8 cellular contexts compared by ENCODE assay signal in genomic region chr18:35122586-35123224, GRCh38.
DNase-seq lines count a peak whose midpoint lies in the region; ATAC-seq, FAIRE-seq and TF ChIP-seq lines count a peak whose summit lies in the region.

No MANE protein-coding gene starts in this region.

- no peak overlapping the region for H3K9ac ChIP-seq in HepG2 (ENCODE audit: insufficient read depth, low read depth, low read length)

- no peak overlapping the region for H2AFZ ChIP-seq in HepG2 (ENCODE audit: low read length)

- TF ChIP-seq RAD21 in HepG2 (CRISPR knock-in tag; IDR thresholded peaks at IDR 0.05): no peak

- H3K4me1 Mint-ChIP-seq in activated T-cell treated with anti-CD3 and anti-CD28 coated beads, Interleukin-2, amount 50 U/mL, for 4 hours (ENCODE audit: low read depth): peaks cover 36% of the 10 kb centered on the region

- POLR2A ChIA-PET in HepG2 (lab: Yijun Ruan, JAX): no interaction called here

- no peaks in the 10 kb centered on the region for H3K27me3 Mint-ChIP-seq in activated T-cell treated with anti-CD3 and anti-CD28 coated beads, Interleukin-2, amount 50 U/mL, for 4 hours (ENCODE audit: low read depth)

- no peaks in the 10 kb centered on the region for H3K79me2 ChIP-seq in HepG2 (ENCODE audit: insufficient read depth, low read length)

- TF ChIP-seq POLR2A in tibial nerve (IDR thresholded peaks at IDR 0.05) (no peak), HepG2 (IDR thresholded peaks at IDR 0.05; ENCODE audit: insufficient read depth in 1 of 2, low read depth in 2 of 2, low read length in 2 of 2) (no peak)

- H3K36me3 Mint-ChIP-seq in activated T-cell treated with anti-CD3 and anti-CD28 coated beads, Interleukin-2, amount 50 U/mL, for 4 hours (ENCODE audit: insufficient read depth): peaks cover 28% of the 10 kb centered on the region

- in situ Hi-C loops in HepG2 (cut with HindIII; ENCODE audit: extremely low pct_ligation_motif_present, low pct_unique_long_range_greater_than_20kb): no loop called here

- CTCF ChIA-PET in HepG2 (lab: Yijun Ruan, JAX; ENCODE audit: low intra/inter-chr PET ratio, low total read pairs): no interaction called here

- H3K4me3 ChIP-seq in mucosa of descending colon (no peak overlapping the region), tibial nerve (no peak overlapping the region), HepG2 (replicated peaks in 1 of 3; ENCODE audit: insufficient read depth in 1 of 3, low read depth in 2 of 3, low read length in 3 of 3) (no peak overlapping the region)

- intact Hi-C loops in mucosa of descending colon (cut with DNase I, micrococcal nuclease) (no loop called here), HepG2 (cut with micrococcal nuclease; ENCODE audit: unreplicated experiment) (no loop called here)

- peak; percentile 8 for DNase-seq in NCI-H82 (lab: John Stamatoyannopoulos, UW)
- no peak for DNase-seq in NCI-H82 treated with DMSO at 0.1 percent for 48 hours (lab: John Stamatoyannopoulos, UW; ENCODE audit: unreplicated experiment)
- DNase-seq in activated T-cell treated with anti-CD3 and anti-CD28 coated beads, Interleukin-2, amount 50 U/mL, for 4 hours: no peak
- no peak for DNase-seq in mucosa of descending colon
- DNase-seq in amniotic stem cell (lab: John Stamatoyannopoulos, UW): no peak
- no peak for DNase-seq in tibial nerve (ENCODE audit: low spot score in 2 of 2)
- no peak for DNase-seq in HepG2 (ENCODE audit: low spot score)

- TF ChIP-seq CTCF in mucosa of descending colon (IDR thresholded peaks at IDR 0.05): no peak
- peak in 2 of 5 experiments; percentile 18 to 20 for TF ChIP-seq CTCF in tibial nerve (IDR thresholded peaks at IDR 0.05)
- no peak for TF ChIP-seq CTCF in HepG2 (CRISPR knock-in tag; IDR thresholded peaks at IDR 0.05)

- ATAC-seq in HG02798 (IDR thresholded peaks at IDR 0.05; ENCODE audit: poor library complexity, unreplicated experiment): peak; percentile 84
- peak; percentile 63 to 84 for ATAC-seq in activated T-cell treated with anti-CD3 and anti-CD28 coated beads, Interleukin-2, amount 50 U/mL, for 4 hours
- peak; percentile 12 for ATAC-seq in mucosa of descending colon
- no peak for ATAC-seq in HepG2

- H3K27ac ChIP-seq in tibial nerve: no peak overlapping the region
- no peak overlapping the region for H3K27ac ChIP-seq in HepG2 (ENCODE audit: extremely low read length, insufficient read depth, low read length)

- no peak for TF ChIP-seq EP300 in tibial nerve (IDR thresholded peaks at IDR 0.05)
- no peak for TF ChIP-seq EP300 in HepG2 (IDR thresholded peaks at IDR 0.05; ENCODE audit: low read depth in 2 of 2, low read length in 2 of 2)
- no peak for TF ChIP-seq EP300 in HepG2 (CRISPR knock-in tag; IDR thresholded peaks at IDR 0.05; ENCODE audit: borderline replicate concordance)

- no peak overlapping the region for H3K4me3 Mint-ChIP-seq in activated T-cell treated with anti-CD3 and anti-CD28 coated beads, Interleukin-2, amount 50 U/mL, for 4 hours

- no peaks in the 10 kb centered on the region for H3K27me3 ChIP-seq in tibial nerve
- H3K27me3 ChIP-seq in HepG2 (ENCODE audit: control insufficient read depth in 1 of 2, insufficient read depth in 2 of 2, low read length in 2 of 2): no peaks in the 10 kb centered on the region

- H3K9me3 ChIP-seq in mucosa of descending colon: no peaks in the 10 kb centered on the region
- H3K9me3 ChIP-seq in tibial nerve: no peaks in the 10 kb centered on the region
- no peaks in the 10 kb centered on the region for H3K9me3 ChIP-seq in HepG2 (ENCODE audit: low read length)

- no TSS peak for BruUV-seq in HepG2 (replicated peaks; lab: Mats Ljungman, UMichigan)

- no peak overlapping the region for H3K4me2 ChIP-seq in HepG2 (ENCODE audit: low read depth, low read length)

- 63 to 68% methylated on average over 15 of the region's 15 CpGs for WGBS in tibial nerve, 2 donors
- WGBS in HepG2 (ENCODE audit: low lambda C conversion rate): 97% methylated on average over 15 of the region's 15 CpGs

- no peak for FAIRE-seq in HepG2 (lab: Jason Lieb, UNC)

- H3K9me3 Mint-ChIP-seq in activated T-cell treated with anti-CD3 and anti-CD28 coated beads, Interleukin-2, amount 50 U/mL, for 4 hours: no peaks in the 10 kb centered on the region

- H3K4me1 ChIP-seq in mucosa of descending colon (ENCODE audit: low read depth) (no peaks in the 10 kb centered on the region), tibial nerve (peaks cover 0 to 54% (median 12%) of the 10 kb centered on the region in 4 donors), HepG2 (ENCODE audit: insufficient read depth, low read length) (no peaks in the 10 kb centered on the region)

- no peaks in the 10 kb centered on the region for H4K20me1 ChIP-seq in HepG2 (ENCODE audit: insufficient read depth, low read length)

- H3K36me3 ChIP-seq in mucosa of descending colon (ENCODE audit: low read depth): no peaks in the 10 kb centered on the region
- H3K36me3 ChIP-seq in tibial nerve: peaks cover 0 to 10% (median 0%) of the 10 kb centered on the region in 3 donors
- H3K36me3 ChIP-seq in HepG2 (replicated peaks in 1 of 2; ENCODE audit: control insufficient read depth in 1 of 2, insufficient read depth in 2 of 2, low read length in 2 of 2): peaks cover 7 to 13% of the 10 kb centered on the region in 2 experiments

TF ChIP-seq in HepG2, 621 proteins besides CTCF, POLR2A, EP300 and RAD21:
- TF ChIP-seq ZNF10 (CRISPR knock-in tag; IDR thresholded peaks at IDR 0.05; ENCODE audit: borderline replicate concordance, low read depth): no peak
- TF ChIP-seq ZNF101 (CRISPR knock-in tag; IDR thresholded peaks at IDR 0.05; ENCODE audit: borderline replicate concordance, low read depth): no peak
- no peak for TF ChIP-seq ZNF496 (CRISPR knock-in tag; IDR thresholded peaks at IDR 0.05; ENCODE audit: insufficient replicate concordance)
- no peak for TF ChIP-seq BRD4 (CRISPR knock-in tag; IDR thresholded peaks at IDR 0.05)
- no peak for TF ChIP-seq ZNF180 (CRISPR knock-in tag; IDR thresholded peaks at IDR 0.05; ENCODE audit: borderline replicate concordance, low read depth)
- TF ChIP-seq MAZ (IDR thresholded peaks at IDR 0.05; ENCODE audit: borderline replicate concordance, low read depth, low read length): no peak
- TF ChIP-seq MAZ (CRISPR knock-in tag; IDR thresholded peaks at IDR 0.05; ENCODE audit: low read depth): no peak
- no peak for TF ChIP-seq LRRFIP1 (CRISPR knock-in tag; conservative IDR thresholded peaks at IDR 0.05)
- TF ChIP-seq ARNTL (CRISPR knock-in tag; IDR thresholded peaks at IDR 0.05): no peak
- no peak for TF ChIP-seq ZMYM3 (CRISPR knock-in tag; IDR thresholded peaks at IDR 0.05)
- no peak for TF ChIP-seq RXRA (CRISPR knock-in tag; IDR thresholded peaks at IDR 0.05)
- no peak for TF ChIP-seq HES4 (CRISPR knock-in tag; IDR thresholded peaks at IDR 0.05; ENCODE audit: borderline replicate concordance)
- no peak for TF ChIP-seq ZMYM2 (CRISPR knock-in tag; IDR thresholded peaks at IDR 0.05)
- no peak for TF ChIP-seq KLF11 (CRISPR knock-in tag; IDR thresholded peaks at IDR 0.05)
- no peak for TF ChIP-seq ZNF570 (CRISPR knock-in tag; IDR thresholded peaks at IDR 0.05; ENCODE audit: borderline replicate concordance)
- no peak for TF ChIP-seq ZBTB2 (CRISPR knock-in tag; IDR thresholded peaks at IDR 0.05; ENCODE audit: low read depth)
- no peak for TF ChIP-seq NAIF1 (CRISPR knock-in tag; IDR thresholded peaks at IDR 0.05; ENCODE audit: borderline replicate concordance)
- TF ChIP-seq ELF3 (CRISPR knock-in tag; IDR thresholded peaks at IDR 0.05): no peak
- TF ChIP-seq MBNL3 (CRISPR knock-in tag; conservative IDR thresholded peaks at IDR 0.05): no peak
- no peak for TF ChIP-seq ZBTB44 (CRISPR knock-in tag; IDR thresholded peaks at IDR 0.05)
